19 cellular contexts compared by ENCODE assay signal in genomic region chr6:16799279-16800193, GRCh38. TPM values are rescaled to one million over a fixed set of nuclear protein-coding genes. Genes with fewer than 3 reads are reported as not detected.
DNase-seq lines count a peak whose midpoint lies in the region; ATAC-seq and TF ChIP-seq lines count a peak whose summit lies in the region.
"Had no signal": no experiment of that assay in that cellular context is flagged by ENCODE, and none has a peak within 500 bp of the region (broad histone marks: within the 10 kb centered on the region; RNA-seq: fewer than 3 reads in every experiment).

No MANE protein-coding gene starts in this region.

- intact Hi-C loops in A673 (cut with micrococcal nuclease; ENCODE audit: unreplicated experiment): no loop called here

- H3K4me2 ChIP-seq in GM23248 (ENCODE audit: unreplicated experiment): peak overlapping the region; percentile 23

- no peaks in the 10 kb centered on the region for H3K9me3 Mint-ChIP-seq in activated CD8-positive, alpha-beta T cell treated with anti-CD3 and anti-CD28 coated beads, Interleukin-2, amount 10 ng/mL, durations not matched to agents 7 days and 5 days (ENCODE audit: insufficient read depth)
- H3K9me3 Mint-ChIP-seq: activated T-helper 17 cell treated with anti-CD3 and anti-CD28 coated beads, Interleukin-2, amount 50 U/mL, for 72 hours; H9; stimulated activated naive CD8-positive, alpha-beta T cell treated with anti-CD3 and anti-CD28 coated beads, Interleukin-15, amount 100 ng/mL, for 72 hours had no signal

- no peak overlapping the region for H3K4me3 Mint-ChIP-seq in activated CD8-positive, alpha-beta T cell treated with anti-CD3 and anti-CD28 coated beads, Interleukin-2, amount 10 ng/mL, durations not matched to agents 7 days and 5 days
- H3K4me3 Mint-ChIP-seq: activated T-helper 17 cell treated with anti-CD3 and anti-CD28 coated beads, Interleukin-2, amount 50 U/mL, for 72 hours; H9; stimulated activated naive CD8-positive, alpha-beta T cell treated with anti-CD3 and anti-CD28 coated beads, Interleukin-15, amount 100 ng/mL, for 72 hours had no signal

- H3K4me3 ChIP-seq in A673 (ENCODE audit: low read depth, low read length, poor library complexity, severe bottlenecking) (no peak overlapping the region), GM23248 (no peak overlapping the region), fibroblast of the aortic adventitia (ENCODE audit: low read depth, low read length) (no peak overlapping the region)
- H3K4me3 ChIP-seq: gastroesophageal sphincter, SJCRH30, skin epidermis had no signal

- in situ Hi-C loops in GM23248 (cut with MboI): no loop called here

- H3K36me3 ChIP-seq in A673 (ENCODE audit: insufficient read depth, low read length, poor library complexity, severe bottlenecking) (no peaks in the 10 kb centered on the region), GM23248 (ENCODE audit: low read depth) (no peaks in the 10 kb centered on the region)
- H3K36me3 ChIP-seq: gastroesophageal sphincter, neutrophil, SJCRH30 had no signal

- peak; percentile 36 for DNase-seq in A673 (ENCODE audit: low spot score)
- DNase-seq in GM23248: peak; percentile 83
- peak; percentile 46 for DNase-seq in RWPE1 (ENCODE audit: low spot score)
- peak; percentile 42 for DNase-seq in fibroblast of the aortic adventitia (ENCODE audit: low read depth)
- no peak for DNase-seq in DMS 273 treated with DMSO at 0.1 percent for 48 hours (lab: John Stamatoyannopoulos, UW)
- DNase-seq in activated CD8-positive, alpha-beta T cell treated with anti-CD3 and anti-CD28 coated beads, Interleukin-2, amount 10 ng/mL, durations not matched to agents 7 days and 5 days: no peak
- no peak for DNase-seq in HK-2 (ENCODE audit: unreplicated experiment)
- DNase-seq in putamen (ENCODE audit: low spot score): no peak
- DNase-seq: activated CD4-positive, alpha-beta T cell treated with anti-CD3 and anti-CD28 coated beads, Interleukin-2, amount 50 U/mL, for 48 hours; H9; KBM-7; NCI-H1694 treated with DMSO at 0.1 percent for 48 hours; NCI-H526 treated with DMSO at 0.1 percent for 48 hours; SJCRH30; stimulated activated naive CD8-positive, alpha-beta T cell treated with anti-CD3 and anti-CD28 coated beads, Interleukin-15, amount 100 ng/mL, for 72 hours had no signal

- H3K4me1 ChIP-seq in A673 (ENCODE audit: insufficient read depth, low read length, poor library complexity, severe bottlenecking) (peaks cover 33% of the 10 kb centered on the region), GM23248 (ENCODE audit: insufficient read depth) (peaks cover 37% of the 10 kb centered on the region)
- H3K4me1 ChIP-seq: SJCRH30 had no signal

- peaks cover 3% of the 10 kb centered on the region for H3K27me3 Mint-ChIP-seq in activated CD8-positive, alpha-beta T cell treated with anti-CD3 and anti-CD28 coated beads, Interleukin-2, amount 10 ng/mL, durations not matched to agents 7 days and 5 days (ENCODE audit: low read depth)
- H3K27me3 Mint-ChIP-seq: activated T-helper 17 cell treated with anti-CD3 and anti-CD28 coated beads, Interleukin-2, amount 50 U/mL, for 72 hours; stimulated activated naive CD8-positive, alpha-beta T cell treated with anti-CD3 and anti-CD28 coated beads, Interleukin-15, amount 100 ng/mL, for 72 hours had no signal

- WGBS in GM23248 (ENCODE audit: low coverage in 1 of 2, low lambda C conversion rate in 2 of 2, missing lambda C conversion rate in 2 of 2), 2 experiments: 14% methylated on average over 8 of the region's 8 CpGs

- H3K9me3 ChIP-seq in A673 (ENCODE audit: low read depth, low read length, poor library complexity, severe bottlenecking) (no peaks in the 10 kb centered on the region), GM23248 (ENCODE audit: low read depth) (no peaks in the 10 kb centered on the region)
- H3K9me3 ChIP-seq: gastroesophageal sphincter, neutrophil, SJCRH30 had no signal

- no peak overlapping the region for H2AFZ ChIP-seq in GM23248

- H3K9ac ChIP-seq in GM23248: no peak overlapping the region

- no TSS peak for BruUV-seq in A673 (replicated peaks; lab: Mats Ljungman, UMichigan)

- H3K4me1 Mint-ChIP-seq in activated CD8-positive, alpha-beta T cell treated with anti-CD3 and anti-CD28 coated beads, Interleukin-2, amount 10 ng/mL, durations not matched to agents 7 days and 5 days (ENCODE audit: low read depth): no peaks in the 10 kb centered on the region

- H3K27me3 ChIP-seq in A673 (replicated peaks; ENCODE audit: insufficient read depth, low read depth, low read length, poor library complexity): no peaks in the 10 kb centered on the region
- H3K27me3 ChIP-seq in GM23248 (replicated peaks; ENCODE audit: insufficient read depth): no peaks in the 10 kb centered on the region
- H3K27me3 ChIP-seq: gastroesophageal sphincter, neutrophil, SJCRH30 had no signal

- CTCF ChIA-PET in A673 (lab: Charles Lee) (no interaction called here), RWPE1 (lab: Yijun Ruan, JAX) (interaction anchor here (0.5 to 0.8 kb wide), 2 partner anchors 51 to 140 kb away, joined by 3 read pairs; no protein-coding TSS in a partner anchor)
- CTCF ChIA-PET in activated CD8-positive, alpha-beta T cell treated with anti-CD3 and anti-CD28 coated beads, Interleukin-2, amount 10 ng/mL, durations not matched to agents 7 days and 5 days (lab: Charles Lee): interaction anchor here (1.0 kb wide), 1 partner anchor 26 kb away, joined by 3 read pairs; no protein-coding TSS in a partner anchor

- H4K20me1 ChIP-seq in GM23248 (ENCODE audit: insufficient read depth): no peaks in the 10 kb centered on the region

- H3K27ac Mint-ChIP-seq in activated CD8-positive, alpha-beta T cell treated with anti-CD3 and anti-CD28 coated beads, Interleukin-2, amount 10 ng/mL, durations not matched to agents 7 days and 5 days: no peak overlapping the region
- H3K27ac Mint-ChIP-seq: activated T-helper 17 cell treated with anti-CD3 and anti-CD28 coated beads, Interleukin-2, amount 50 U/mL, for 72 hours; H9; stimulated activated naive CD8-positive, alpha-beta T cell treated with anti-CD3 and anti-CD28 coated beads, Interleukin-15, amount 100 ng/mL, for 72 hours had no signal

- no peaks in the 10 kb centered on the region for H3K9me2 ChIP-seq in GM23248 (ENCODE audit: insufficient read depth)

- no peak for ATAC-seq in activated CD8-positive, alpha-beta T cell treated with anti-CD3 and anti-CD28 coated beads, Interleukin-2, amount 10 ng/mL, durations not matched to agents 7 days and 5 days
- ATAC-seq: activated T-helper 17 cell treated with anti-CD3 and anti-CD28 coated beads, Interleukin-2, amount 50 U/mL, for 72 hours; gastroesophageal sphincter; stimulated activated naive CD8-positive, alpha-beta T cell treated with anti-CD3 and anti-CD28 coated beads, Interleukin-15, amount 100 ng/mL, for 72 hours had no signal

- TF ChIP-seq CTCF in A673 (conservative IDR thresholded peaks at IDR 0.05; ENCODE audit: low read depth, low read length) (no peak), RWPE1 (conservative IDR thresholded peaks at IDR 0.05; ENCODE audit: low read depth) (no peak), fibroblast of the aortic adventitia (IDR thresholded peaks at IDR 0.05; ENCODE audit: insufficient read depth, low read length) (no peak)

- no peak overlapping the region for H3K27ac ChIP-seq in A673 (ENCODE audit: low read depth, low read length, poor library complexity, severe bottlenecking)
- H3K27ac ChIP-seq in GM23248: no peak overlapping the region
- no peak overlapping the region for H3K27ac ChIP-seq in RWPE1
- H3K27ac ChIP-seq: gastroesophageal sphincter, neutrophil, SJCRH30, skin epidermis had no signal

- no peaks in the 10 kb centered on the region for H3K79me2 ChIP-seq in GM23248 (ENCODE audit: insufficient read depth)

- POLR2A ChIA-PET in A673 (lab: Charles Lee; ENCODE audit: low non-redundant PET) (no interaction called here), RWPE1 (lab: Yijun Ruan, JAX; ENCODE audit: low non-redundant PET) (no interaction called here)
- POLR2A ChIA-PET in activated CD8-positive, alpha-beta T cell treated with anti-CD3 and anti-CD28 coated beads, Interleukin-2, amount 10 ng/mL, durations not matched to agents 7 days and 5 days (lab: Charles Lee): no interaction called here

- H3F3A ChIP-seq in GM23248 (ENCODE audit: insufficient read depth): peaks cover 42% of the 10 kb centered on the region

- H3K36me3 Mint-ChIP-seq in activated CD8-positive, alpha-beta T cell treated with anti-CD3 and anti-CD28 coated beads, Interleukin-2, amount 10 ng/mL, durations not matched to agents 7 days and 5 days (ENCODE audit: low read depth): no peaks in the 10 kb centered on the region

RNA-seq across cellular contexts. Expression of gene ATXN1, which starts 38.3 kb away (rescaled TPM):
- 25.6 and 25.7 TPM in 2 replicates for total RNA-seq in A673 (2021)
- total RNA-seq in GM23248 (2014; rRNA removed; shearing (Covaris generic)): 20.1 and 42.2 TPM in 2 replicates
- polyA plus RNA-seq in GM23248 (2016; fragmentation: Nextera tagmentation; extraction: Ambion mirVana): 14.2 and 15.7 TPM in 2 replicates
- 31.8 and 39.3 TPM in 2 replicates for total RNA-seq in fibroblast of the aortic adventitia (ENCODE audit: low replicate concordance)
- total RNA-seq in activated CD8-positive, alpha-beta T cell treated with anti-CD3 and anti-CD28 coated beads, Interleukin-2, amount 10 ng/mL, durations not matched to agents 7 days and 5 days: 10 to 100 TPM; 36.7 to 42.9 TPM

Comparison
In these comparisons a context has a peak if more than half of its experiments do, and no peak if none do; other contexts are left out.
1. DNase-seq: peak in A673 (single experiment), GM23248 (single experiment), RWPE1 (single experiment) and fibroblast of the aortic adventitia (single experiment); none in DMS 273 treated with DMSO at 0.1 percent for 48 hours (single experiment), activated CD8-positive, alpha-beta T cell treated with anti-CD3 and anti-CD28 coated beads, Interleukin-2, amount 10 ng/mL, durations not matched to agents 7 days and 5 days (single experiment), HK-2 (single experiment) and putamen (single experiment).